In genomic region chr6:119308994-119309657, GRCh38 we compare ENCODE assay signal across 17 cellular contexts. TPM values are rescaled to one million over a fixed set of nuclear protein-coding genes. Genes with fewer than 3 reads are reported as not detected.
DNase-seq lines count a peak whose midpoint lies in the region; ATAC-seq, FAIRE-seq and TF ChIP-seq lines count a peak whose summit lies in the region.
"Had no signal": no experiment of that assay in that cellular context is flagged by ENCODE, and none has a peak within 500 bp of the region (broad histone marks: within the 10 kb centered on the region; RNA-seq: fewer than 3 reads in every experiment).

No MANE protein-coding gene starts in this region.

- no peaks in the 10 kb centered on the region for H3K36me3 Mint-ChIP-seq in WTC11
- peaks cover 7 to 14% of the 10 kb centered on the region in 2 donors for H3K36me3 Mint-ChIP-seq in CD14-positive monocyte

- no peak overlapping the region for H3K4me3 ChIP-seq in mucosa of descending colon
- H3K4me3 ChIP-seq: gastrocnemius medialis, lung, suprapubic skin had no signal

- intact Hi-C loops in mucosa of descending colon (cut with DNase I, micrococcal nuclease) (no loop called here), CD14-positive monocyte (cut with micrococcal nuclease) (no loop called here)

- peak; percentile 41 for ATAC-seq in HG03135 (IDR thresholded peaks at IDR 0.05; ENCODE audit: unreplicated experiment)
- no peak for ATAC-seq in WTC11
- ATAC-seq in mucosa of descending colon: peak; percentile 83
- no peak for ATAC-seq in HG03521 (IDR thresholded peaks at IDR 0.05; ENCODE audit: unreplicated experiment)
- ATAC-seq: CD8-positive, alpha-beta T cell had no signal

- peak; percentile 50 for FAIRE-seq in GM18507 (lab: Jason Lieb, UNC)

- H3K27ac Mint-ChIP-seq in WTC11 (peak overlapping the region; percentile 50; the same call in 1 of the 2 replicates), CD14-positive monocyte (peak overlapping the region in 1 of 7 donors; percentile 58)
- H3K27ac Mint-ChIP-seq: CD8-positive, alpha-beta T cell had no signal

- H3K27me3 Mint-ChIP-seq in WTC11 (ENCODE audit: low read depth) (no peaks in the 10 kb centered on the region), CD14-positive monocyte (ENCODE audit: low read depth in 3 of 3) (peaks cover 0 to 2% (median 1%) of the 10 kb centered on the region in 3 donors)

- H3K4me1 Mint-ChIP-seq in WTC11: peaks cover 18% of the 10 kb centered on the region
- H3K4me1 Mint-ChIP-seq in CD14-positive monocyte: peaks cover 56% of the 10 kb centered on the region

- no peaks in the 10 kb centered on the region for H3K9me3 Mint-ChIP-seq in WTC11
- H3K9me3 Mint-ChIP-seq in CD14-positive monocyte: no peaks in the 10 kb centered on the region
- H3K9me3 Mint-ChIP-seq: CD8-positive, alpha-beta T cell had no signal

- peaks cover 18% of the 10 kb centered on the region for H3K4me1 ChIP-seq in mucosa of descending colon (ENCODE audit: low read depth)

- no peaks in the 10 kb centered on the region for H3K9me3 ChIP-seq in mucosa of descending colon
- H3K9me3 ChIP-seq: gastrocnemius medialis, suprapubic skin had no signal

- POLR2A ChIA-PET in WTC11 (lab: Charles Lee): interaction anchor here (0.6 kb wide), 1 partner anchor 41 kb away, joined by 3 read pairs; no protein-coding TSS in a partner anchor

- no peak overlapping the region for H3K4me3 Mint-ChIP-seq in WTC11
- no peak overlapping the region for H3K4me3 Mint-ChIP-seq in CD14-positive monocyte
- H3K4me3 Mint-ChIP-seq: CD8-positive, alpha-beta T cell had no signal

- no peak for TF ChIP-seq CTCF in WTC11 (IDR thresholded peaks at IDR 0.05)
- no peak for TF ChIP-seq CTCF in mucosa of descending colon (IDR thresholded peaks at IDR 0.05)
- TF ChIP-seq CTCF in CD14-positive monocyte (IDR thresholded peaks at IDR 0.05): no peak

- DNase-seq in GM18507 (ENCODE audit: extremely low spot score, insufficient read length, low read depth) (no peak), WTC11 (ENCODE audit: low spot score) (no peak), mucosa of descending colon (no peak), CD14-positive monocyte (ENCODE audit: low spot score) (no peak), HUDEP-2 (lab: John Stamatoyannopoulos, UW; ENCODE audit: unreplicated experiment in 76 of 76) (no peak)
- DNase-seq in stimulated activated CD4-positive, alpha-beta T cell treated with anti-CD3 and anti-CD28 coated beads, Interleukin-1b, Interleukin-23, amount 100 ng/mL, for 48 hours: no peak
- DNase-seq: activated CD4-positive, CD25-positive, alpha-beta regulatory T cell; activated effector memory CD4-positive, alpha-beta T cell treated with anti-CD3 and anti-CD28 coated beads, Interleukin-2, amount 50 U/mL, for 16 hours; CD8-positive, alpha-beta T cell; central memory CD4-positive, alpha-beta T cell; gastrocnemius medialis; posterior cingulate gyrus; SHP77 treated with DMSO at 0.1 percent for 48 hours had no signal

- no peaks in the 10 kb centered on the region for H3K36me3 ChIP-seq in mucosa of descending colon (ENCODE audit: low read depth)
- H3K36me3 ChIP-seq: gastrocnemius medialis had no signal

- CTCF ChIA-PET in WTC11 (lab: Charles Lee): no interaction called here

TF ChIP-seq in WTC11, 78 proteins besides CTCF, POLR2A, EP300 and RAD21:
- TF ChIP-seq ETV6 (CRISPR knock-in tag; IDR thresholded peaks at IDR 0.05): no peak
- no peak for TF ChIP-seq CREB1 (CRISPR knock-in tag; IDR thresholded peaks at IDR 0.05)
- TF ChIP-seq STAT6 (CRISPR knock-in tag; conservative IDR thresholded peaks at IDR 0.05; ENCODE audit: low read depth): no peak
- TF ChIP-seq EMX1 (CRISPR knock-in tag; IDR thresholded peaks at IDR 0.05): no peak
- TF ChIP-seq NR3C1 (CRISPR knock-in tag; conservative IDR thresholded peaks at IDR 0.05; ENCODE audit: low read depth): no peak

RNA-seq across cellular contexts. Expression of gene MAN1A1, which starts 40.4 kb away (rescaled TPM):
- total RNA-seq in WTC11 (2021) (6.8 to 6.9 TPM (median 6.8 TPM) in 3 replicates), mucosa of descending colon (10 to 100 TPM; 45.1 to 74.2 (median 66.4) TPM)
- 10 to 100 TPM; 16.1 to 20.4 TPM for polyA plus RNA-seq in CD14-positive monocyte

Comparison
In these comparisons a context has a peak if more than half of its experiments do, and no peak if none do; other contexts are left out.
1. ATAC-seq: peak in HG03135 (single experiment) and mucosa of descending colon (single experiment); none in WTC11 (single experiment) and HG03521 (single experiment).